Comparison of ENCODE assay signal across 7 cellular contexts in genomic region chr11:47562393-47562792, GRCh38. TPM values are rescaled to one million over a fixed set of nuclear protein-coding genes. Genes with fewer than 3 reads are reported as not detected.
"Had no signal": no experiment of that assay in that cellular context is flagged by ENCODE, and none has a peak within 500 bp of the region (broad histone marks: within the 10 kb centered on the region; RNA-seq: fewer than 3 reads in every experiment).

No MANE protein-coding gene starts in this region.

RNA-seq across cellular contexts. Expression of gene FAM180B, which starts 24.1 kb away (rescaled TPM):
- total RNA-seq: M059J, NCI-H460, PC-9, Right ventricle myocardium superior, RPMI7951, SJSA1 had no signal
- polyA plus RNA-seq: SK-N-SH had no signal
